Comparison of ENCODE assay signal across 8 cellular contexts in genomic region chrX:153507484-153508178, GRCh38. TPM values are rescaled to one million over a fixed set of nuclear protein-coding genes. Genes with fewer than 3 reads are reported as not detected.
DNase-seq lines count a peak whose midpoint lies in the region; ATAC-seq and TF ChIP-seq lines count a peak whose summit lies in the region.

No MANE protein-coding gene starts in this region.

- H3K79me2 ChIP-seq in DND-41 (ENCODE audit: insufficient read depth, low read length) (no peaks in the 10 kb centered on the region), Karpas-422 (ENCODE audit: low read length) (no peaks in the 10 kb centered on the region)

- H4K20me1 ChIP-seq in DND-41 (ENCODE audit: insufficient read depth, low read length) (no peaks in the 10 kb centered on the region), Karpas-422 (ENCODE audit: insufficient read depth, low read depth, low read length) (no peaks in the 10 kb centered on the region)

- no peaks in the 10 kb centered on the region for H3K9me2 ChIP-seq in Karpas-422 (replicated peaks; ENCODE audit: insufficient read depth, low read length)

- no peak overlapping the region for H3K4me3 ChIP-seq in DND-41 (ENCODE audit: low read depth in 1 of 2, low read length in 2 of 2)
- H3K4me3 ChIP-seq in Karpas-422 (ENCODE audit: low read length) = no peak overlapping the region
- H3K4me3 ChIP-seq in RWPE2 (ENCODE audit: severe bottlenecking) = no peak overlapping the region
- H3K4me3 ChIP-seq in tibial artery = no peak overlapping the region

- H3K4me1 ChIP-seq in DND-41 (ENCODE audit: insufficient read depth, low read length) (0 out of 2 replicates have a peak, but pooled peaks cover 4% of the 10 kb centered on the region), Karpas-422 (ENCODE audit: low read length) (no peaks in the 10 kb centered on the region), RWPE2 (ENCODE audit: insufficient read depth, poor library complexity, severe bottlenecking) (no peaks in the 10 kb centered on the region), tibial artery (peaks cover 0 to 32% (median 17%) of the 10 kb centered on the region in 4 donors)

- peak; percentile 86 for TF ChIP-seq CTCF in DND-41 (IDR thresholded peaks at IDR 0.05; ENCODE audit: borderline replicate concordance, extremely low read depth, low read length, poor library complexity, severe bottlenecking)
- peak; percentile 62 for TF ChIP-seq CTCF in RWPE2 (IDR thresholded peaks at IDR 0.05; ENCODE audit: poor library complexity, severe bottlenecking)
- TF ChIP-seq CTCF in tibial artery (IDR thresholded peaks at IDR 0.05) = peak; percentile 80 to 83

- intact Hi-C loops in tibial artery (cut with DNase I; ENCODE audit: low total_unique reads) = loop anchor here (5.0 kb wide), 1 partner anchor 35 kb away; the partner anchor contains the start of gene HAUS7

- DNase-seq in DND-41 (peak; percentile 78), Karpas-422 (peak; percentile 92), RWPE2 (ENCODE audit: low spot score) (no peak), foreskin melanocyte (peak; percentile 18), occipital lobe (lab: John Stamatoyannopoulos, UW) (peak; percentile 61), tibial artery (peak; percentile 78 to 89)
- DNase-seq in activated effector memory CD4-positive, alpha-beta T cell treated with Interleukin-2 at 50 U/mL for 16 hours = peak; percentile 70

- H3K36me3 ChIP-seq in DND-41 (ENCODE audit: insufficient read depth, low read length) = no peaks in the 10 kb centered on the region
- no peaks in the 10 kb centered on the region for H3K36me3 ChIP-seq in Karpas-422 (ENCODE audit: insufficient read depth, low read length)
- H3K36me3 ChIP-seq in RWPE2 (ENCODE audit: low read depth) = no peaks in the 10 kb centered on the region
- peaks cover 0 to 11% (median 11%) of the 10 kb centered on the region in 3 donors for H3K36me3 ChIP-seq in tibial artery

- no peaks in the 10 kb centered on the region for H3K27me3 ChIP-seq in DND-41 (ENCODE audit: insufficient read depth, low read length, poor library complexity)
- no peaks in the 10 kb centered on the region for H3K27me3 ChIP-seq in Karpas-422 (ENCODE audit: low read length)
- no peaks in the 10 kb centered on the region for H3K27me3 ChIP-seq in RWPE2 (ENCODE audit: insufficient read depth, poor library complexity, severe bottlenecking)
- no peaks in the 10 kb centered on the region for H3K27me3 ChIP-seq in tibial artery

- H3K9ac ChIP-seq in DND-41 (ENCODE audit: low read depth, low read length) (no peak overlapping the region), Karpas-422 (ENCODE audit: low read length) (no peak overlapping the region)

- no peak overlapping the region for H3K27ac ChIP-seq in DND-41 (ENCODE audit: low read length)
- H3K27ac ChIP-seq in Karpas-422 (ENCODE audit: low read length) = no peak overlapping the region
- no peak overlapping the region for H3K27ac ChIP-seq in RWPE2 (ENCODE audit: poor library complexity, severe bottlenecking)
- peak overlapping the region in 1 of 2 donors; percentile 39 for H3K27ac ChIP-seq in tibial artery

- H2AFZ ChIP-seq in DND-41 (ENCODE audit: low read depth, low read length) (no peak overlapping the region), Karpas-422 (ENCODE audit: low read length) (no peak overlapping the region)

- H3K9me3 ChIP-seq in DND-41 (ENCODE audit: insufficient read depth, low read length, severe bottlenecking) (no peaks in the 10 kb centered on the region), Karpas-422 (ENCODE audit: low read length) (no peaks in the 10 kb centered on the region), RWPE2 (ENCODE audit: severe bottlenecking) (no peaks in the 10 kb centered on the region), tibial artery (no peaks in the 10 kb centered on the region)

- ATAC-seq in DND-41 (ENCODE audit: insufficient read depth, low read depth) (peak; percentile 99), GM21619 (IDR thresholded peaks at IDR 0.05; ENCODE audit: unreplicated experiment) (peak; percentile 91), RWPE2 (ENCODE audit: low read depth) (peak; percentile 95)

- H3K4me2 ChIP-seq in DND-41 (ENCODE audit: insufficient read depth, low read length) (peak overlapping the region; percentile 43; the same call in 1 of the 2 replicates), Karpas-422 (ENCODE audit: low read depth, low read length, poor library complexity, severe bottlenecking) (no peak overlapping the region)

RNA-seq across cellular contexts. Expression of gene ATP2B3, which starts 9.8 kb away (rescaled TPM):
- not detected in 2 replicates for total RNA-seq in Karpas-422 (2014; rRNA removed; shearing (Covaris generic); ENCODE audit: low replicate concordance)
- total RNA-seq in occipital lobe = 7.2 TPM

RNA-seq across cellular contexts. Expression of gene BGN, which starts 12.9 kb away (rescaled TPM):
- not detected in 2 replicates for total RNA-seq in Karpas-422 (2014; rRNA removed; shearing (Covaris generic); ENCODE audit: low replicate concordance)
- total RNA-seq in occipital lobe = 1.9 TPM

RNA-seq across cellular contexts. Expression of gene HAUS7, which starts 37.3 kb away (rescaled TPM):
- total RNA-seq in Karpas-422 (2014; rRNA removed; shearing (Covaris generic); ENCODE audit: low replicate concordance) = 36.2 and 47.6 TPM in 2 replicates
- 8.3 TPM for total RNA-seq in occipital lobe
